In the genomic region with DNA sequence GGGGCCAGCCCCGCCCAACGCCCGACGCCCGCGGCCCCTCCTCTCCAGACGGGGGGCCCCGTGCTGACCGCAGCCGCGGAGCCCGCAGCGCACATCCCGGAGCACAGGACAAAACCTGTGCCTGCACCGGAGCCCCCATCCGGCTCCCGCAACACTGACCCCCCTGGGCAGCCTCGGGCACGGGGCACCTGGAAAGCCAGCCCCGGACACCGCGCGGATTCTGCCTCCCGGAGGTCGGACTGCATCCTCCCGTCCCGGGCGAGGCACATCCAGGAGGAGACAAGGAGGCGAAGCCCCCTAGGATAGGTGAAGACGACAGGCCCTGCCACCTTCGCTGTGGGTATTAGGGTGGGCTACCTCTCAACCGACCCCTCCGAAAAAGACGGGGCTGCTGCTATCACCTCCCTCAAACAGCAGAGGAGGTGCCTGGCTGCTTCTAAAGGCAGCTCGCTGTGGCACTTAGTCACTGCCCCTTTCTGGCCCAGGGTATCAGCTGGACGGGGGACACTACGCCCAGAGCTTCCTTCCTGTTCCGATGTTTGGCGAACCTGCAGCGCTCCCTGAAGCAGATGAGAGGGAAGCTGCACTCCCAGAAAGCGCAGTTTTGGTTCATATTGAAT, we compare ENCODE assay signal across 8 cellular contexts. TPM values are rescaled to one million over a fixed set of nuclear protein-coding genes. Genes with fewer than 3 reads are reported as not detected.
DNase-seq lines count a peak whose midpoint lies in the region; ATAC-seq lines count a peak whose summit lies in the region.

No MANE protein-coding gene starts in this region.

- no peaks in the 10 kb centered on the region for H3K9me3 ChIP-seq in iPS-18a (ENCODE audit: control insufficient read depth, low read depth, low read length)
- no peaks in the 10 kb centered on the region for H3K9me3 ChIP-seq in skeletal muscle tissue (ENCODE audit: control insufficient read depth in 3 of 3, low read length in 3 of 3)

- no peak overlapping the region for H3K27ac Mint-ChIP-seq in activated naive CD8-positive, alpha-beta T cell treated with anti-CD3 and anti-CD28 coated beads, Interleukin-2, amount 50 U/mL, for 24 hours

- H3K27me3 ChIP-seq in iPS-18a (ENCODE audit: control insufficient read depth, insufficient read depth, low read length) (no peaks in the 10 kb centered on the region), skeletal muscle tissue (ENCODE audit: control insufficient read depth in 3 of 3, insufficient read depth in 3 of 3, low read length in 3 of 3) (no peaks in the 10 kb centered on the region)

- no peaks in the 10 kb centered on the region for H3K9me3 Mint-ChIP-seq in activated naive CD8-positive, alpha-beta T cell treated with anti-CD3 and anti-CD28 coated beads, Interleukin-2, amount 50 U/mL, for 24 hours

- H3K9ac ChIP-seq in iPS-18a (ENCODE audit: low read length) (peak overlapping the region; percentile 11), skeletal muscle tissue (ENCODE audit: low read depth in 1 of 3, low read length in 3 of 3) (peak overlapping the region in 2 of 3 donors; percentile 69 to 85)

- H3K27me3 Mint-ChIP-seq in activated naive CD8-positive, alpha-beta T cell treated with anti-CD3 and anti-CD28 coated beads, Interleukin-2, amount 50 U/mL, for 24 hours = no peaks in the 10 kb centered on the region

- H3K4me3 Mint-ChIP-seq in activated naive CD8-positive, alpha-beta T cell treated with anti-CD3 and anti-CD28 coated beads, Interleukin-2, amount 50 U/mL, for 24 hours = peak overlapping the region; percentile 66

- H3K4me1 ChIP-seq in iPS-18a (ENCODE audit: control insufficient read depth, low read depth, low read length) (peaks cover 13% of the 10 kb centered on the region), skeletal muscle tissue (ENCODE audit: control insufficient read depth in 3 of 3, insufficient read depth in 3 of 3, low read length in 3 of 3) (peaks cover 20 to 23% (median 20%) of the 10 kb centered on the region in 3 donors)

- peaks cover under 1% of the 10 kb centered on the region for H3K36me3 Mint-ChIP-seq in activated naive CD8-positive, alpha-beta T cell treated with anti-CD3 and anti-CD28 coated beads, Interleukin-2, amount 50 U/mL, for 24 hours (ENCODE audit: low read depth)

- no peak overlapping the region for H3K27ac ChIP-seq in iPS-18a (ENCODE audit: low read length)
- H3K27ac ChIP-seq in skeletal muscle tissue (ENCODE audit: low read depth, low read length) = peak overlapping the region; percentile 33

- peak; percentile 19 for DNase-seq in NCI-H1092 treated with DMSO at 0.1 percent for 48 hours (lab: John Stamatoyannopoulos, UW)
- no peak for DNase-seq in NCI-H1092 (lab: John Stamatoyannopoulos, UW)
- peak; percentile 26 for DNase-seq in NCI-H2227 treated with DMSO at 0.1 percent for 48 hours (lab: John Stamatoyannopoulos, UW)
- no peak for DNase-seq in activated naive CD8-positive, alpha-beta T cell treated with anti-CD3 and anti-CD28 coated beads, Interleukin-2, amount 50 U/mL, for 24 hours

- H3K4me1 Mint-ChIP-seq in activated naive CD8-positive, alpha-beta T cell treated with anti-CD3 and anti-CD28 coated beads, Interleukin-2, amount 50 U/mL, for 24 hours = peaks cover 21% of the 10 kb centered on the region

- H3K36me3 ChIP-seq in iPS-18a (ENCODE audit: control insufficient read depth, low read depth, low read length) (no peaks in the 10 kb centered on the region), skeletal muscle tissue (ENCODE audit: control insufficient read depth in 3 of 3, insufficient read depth in 3 of 3, low read length in 3 of 3) (peaks cover 0 to 3% (median under 1%) of the 10 kb centered on the region in 3 donors)

- ATAC-seq in HG02642 (IDR thresholded peaks at IDR 0.05; ENCODE audit: poor library complexity, unreplicated experiment) (peak; percentile 6), GM18907 (IDR thresholded peaks at IDR 0.05; ENCODE audit: unreplicated experiment) (no peak)
- ATAC-seq in activated naive CD8-positive, alpha-beta T cell treated with anti-CD3 and anti-CD28 coated beads, Interleukin-2, amount 50 U/mL, for 24 hours = peak; percentile 10

- H3K4me3 ChIP-seq in iPS-18a (ENCODE audit: low read length) = peak overlapping the region; percentile 75
- peak overlapping the region; percentile 60 to 81 (median 73) for H3K4me3 ChIP-seq in skeletal muscle tissue (ENCODE audit: low read length in 3 of 3)

RNA-seq across cellular contexts. Expression of gene XXYLT1, which starts 10.6 kb away (rescaled TPM):
- 13.6 TPM for total RNA-seq in skeletal muscle tissue

Comparison
In these comparisons a context has a peak if more than half of its experiments do, and no peak if none do; other contexts are left out.
1. DNase-seq: peak in NCI-H1092 treated with DMSO at 0.1 percent for 48 hours (single experiment) and NCI-H2227 treated with DMSO at 0.1 percent for 48 hours (single experiment); none in NCI-H1092 (single experiment) and activated naive CD8-positive, alpha-beta T cell treated with anti-CD3 and anti-CD28 coated beads, Interleukin-2, amount 50 U/mL, for 24 hours (single experiment).